In the genomic region with DNA sequence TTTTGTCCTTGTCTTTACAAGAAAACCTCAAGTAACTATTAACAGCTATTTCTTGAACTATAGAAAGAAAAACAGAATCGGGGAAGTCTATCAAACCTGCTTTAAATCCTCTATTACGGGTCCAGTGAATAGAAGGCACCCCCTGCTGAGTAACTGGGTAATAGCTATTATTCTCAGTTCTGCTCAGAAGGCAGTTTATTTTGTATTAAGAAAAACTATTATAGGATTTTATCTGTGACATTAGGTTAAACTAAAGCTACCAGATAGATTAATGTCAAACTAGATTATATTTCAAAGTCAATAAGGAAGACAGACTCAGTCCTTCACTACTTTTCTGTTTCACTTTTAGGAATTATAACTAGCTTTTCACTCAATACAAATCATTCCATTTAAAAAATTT, we compare ENCODE assay signal across 11 cellular contexts.
A peak's percentile ranks its signal among the peaks of the same experiment; 100 is the strongest.
DNase-seq lines count a peak whose midpoint lies in the region; ATAC-seq and TF ChIP-seq lines count a peak whose summit lies in the region.
"Had no signal": no experiment of that assay in that cellular context is flagged by ENCODE, and none has a peak within 500 bp of the region (broad histone marks: within the 10 kb centered on the region; RNA-seq: fewer than 3 reads in every experiment).

No MANE protein-coding gene starts in this region.

- H3K9me3 ChIP-seq in cardiac muscle cell (ENCODE audit: low read depth): no peaks in the 10 kb centered on the region
- no peaks in the 10 kb centered on the region for H3K9me3 ChIP-seq in ascending aorta
- no peaks in the 10 kb centered on the region for H3K9me3 ChIP-seq in vagina

- no peak overlapping the region for H3K27ac ChIP-seq in cardiac muscle cell
- peak overlapping the region; percentile 29 to 35 for H3K27ac ChIP-seq in ascending aorta
- peak overlapping the region; percentile 71 for H3K27ac ChIP-seq in vagina

- H3K4me1 ChIP-seq in cardiac muscle cell (ENCODE audit: low read depth) (no peaks in the 10 kb centered on the region), ascending aorta (peaks cover 3 to 42% of the 10 kb centered on the region in 2 donors), vagina (peaks cover 40% of the 10 kb centered on the region)

- TF ChIP-seq POLR2A in vagina (IDR thresholded peaks at IDR 0.05): no peak

- intact Hi-C loops in cardiac septum (cut with DNase I): no loop called here
- intact Hi-C loops in ascending aorta (cut with DNase I): no loop called here
- intact Hi-C loops in vagina (cut with DNase I): loop anchor here (5.0 kb wide), 1 partner anchor 177 kb away; no protein-coding TSS in a partner anchor

- H3K27me3 ChIP-seq in cardiac muscle cell: no peaks in the 10 kb centered on the region
- H3K27me3 ChIP-seq in ascending aorta: no peaks in the 10 kb centered on the region
- H3K27me3 ChIP-seq in vagina: no peaks in the 10 kb centered on the region

- H3K4me3 ChIP-seq in cardiac muscle cell (no peak overlapping the region), ascending aorta (peak overlapping the region in 1 of 2 donors; percentile 27), vagina (no peak overlapping the region)

- H3K36me3 ChIP-seq in cardiac muscle cell (no peaks in the 10 kb centered on the region), ascending aorta (no peaks in the 10 kb centered on the region), vagina (no peaks in the 10 kb centered on the region)

- ATAC-seq in left lobe of liver (peak; percentile 54), HG03439 (IDR thresholded peaks at IDR 0.05; ENCODE audit: unreplicated experiment) (no peak)
- ATAC-seq: effector memory CD8-positive, alpha-beta T cell had no signal

- DNase-seq in cardiac muscle cell (ENCODE audit: low read depth in 1 of 2, low spot score in 1 of 2) (peak in 1 of 2 donors; percentile 25), cardiac septum (ENCODE audit: low spot score) (no peak), ascending aorta (ENCODE audit: low spot score in 2 of 2) (no peak), left lobe of liver (ENCODE audit: low spot score) (no peak), vagina (ENCODE audit: extremely low spot score in 2 of 2) (no peak), DMS153 treated with DMSO at 0.1 percent for 48 hours (lab: John Stamatoyannopoulos, UW; ENCODE audit: unreplicated experiment) (no peak), NCI-H1105 treated with DMSO at 0.1 percent for 48 hours (lab: John Stamatoyannopoulos, UW) (no peak)
- DNase-seq: CD4-positive, CD25-positive, alpha-beta regulatory T cell; effector memory CD8-positive, alpha-beta T cell; stimulated activated naive CD4-positive, alpha-beta T cell had no signal

- TF ChIP-seq CTCF in cardiac muscle cell (IDR thresholded peaks at IDR 0.05; ENCODE audit: low read depth, low read length): peak; percentile 32
- peak; percentile 15 to 69 (median 32) for TF ChIP-seq CTCF in ascending aorta (IDR thresholded peaks at IDR 0.05)
- TF ChIP-seq CTCF in vagina (IDR thresholded peaks at IDR 0.05): peak in 2 of 3 experiments; percentile 47 to 48
